In the genomic region with DNA sequence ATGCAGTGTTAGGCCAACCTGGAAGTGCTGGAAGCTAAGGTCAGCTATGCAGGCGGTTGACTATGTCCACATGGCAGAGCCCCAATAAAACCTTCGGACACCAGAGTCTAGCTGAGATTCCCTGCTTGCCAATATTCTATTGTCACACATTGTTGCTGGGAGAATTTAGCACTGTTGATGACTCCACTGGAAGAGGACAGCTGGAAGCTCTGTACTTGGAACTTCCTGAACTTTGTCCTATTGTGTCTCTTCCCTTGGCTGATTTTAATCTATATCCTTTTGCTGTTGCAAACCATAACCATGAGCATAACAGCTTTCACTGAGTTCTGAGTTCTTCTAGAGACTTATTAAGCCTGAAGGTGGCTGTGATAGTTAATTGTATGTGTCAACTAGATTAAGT, we compare ENCODE assay signal across 1 cellular context.
TF ChIP-seq lines count a peak whose summit lies in the region.

No MANE protein-coding gene starts in this region.

TF ChIP-seq in WTC11, 78 proteins besides CTCF, POLR2A, EP300 and RAD21 (continued from another document):
- TF ChIP-seq, protein P1, sequence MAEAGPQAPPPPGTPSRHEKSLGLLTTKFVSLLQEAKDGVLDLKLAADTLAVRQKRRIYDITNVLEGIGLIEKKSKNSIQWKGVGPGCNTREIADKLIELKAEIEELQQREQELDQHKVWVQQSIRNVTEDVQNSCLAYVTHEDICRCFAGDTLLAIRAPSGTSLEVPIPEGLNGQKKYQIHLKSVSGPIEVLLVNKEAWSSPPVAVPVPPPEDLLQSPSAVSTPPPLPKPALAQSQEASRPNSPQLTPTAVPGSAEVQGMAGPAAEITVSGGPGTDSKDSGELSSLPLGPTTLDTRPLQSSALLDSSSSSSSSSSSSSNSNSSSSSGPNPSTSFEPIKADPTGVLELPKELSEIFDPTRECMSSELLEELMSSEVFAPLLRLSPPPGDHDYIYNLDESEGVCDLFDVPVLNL (CRISPR knock-in tag; IDR thresholded peaks at IDR 0.05; ENCODE audit: borderline replicate concordance, low read depth) = no peak
- TF ChIP-seq ZNF671 (CRISPR knock-in tag; IDR thresholded peaks at IDR 0.05) = no peak
- TF ChIP-seq SMAD3 (CRISPR knock-in tag; IDR thresholded peaks at IDR 0.05; ENCODE audit: borderline replicate concordance) = no peak
